2 cellular contexts compared by ENCODE assay signal in the genomic region with DNA sequence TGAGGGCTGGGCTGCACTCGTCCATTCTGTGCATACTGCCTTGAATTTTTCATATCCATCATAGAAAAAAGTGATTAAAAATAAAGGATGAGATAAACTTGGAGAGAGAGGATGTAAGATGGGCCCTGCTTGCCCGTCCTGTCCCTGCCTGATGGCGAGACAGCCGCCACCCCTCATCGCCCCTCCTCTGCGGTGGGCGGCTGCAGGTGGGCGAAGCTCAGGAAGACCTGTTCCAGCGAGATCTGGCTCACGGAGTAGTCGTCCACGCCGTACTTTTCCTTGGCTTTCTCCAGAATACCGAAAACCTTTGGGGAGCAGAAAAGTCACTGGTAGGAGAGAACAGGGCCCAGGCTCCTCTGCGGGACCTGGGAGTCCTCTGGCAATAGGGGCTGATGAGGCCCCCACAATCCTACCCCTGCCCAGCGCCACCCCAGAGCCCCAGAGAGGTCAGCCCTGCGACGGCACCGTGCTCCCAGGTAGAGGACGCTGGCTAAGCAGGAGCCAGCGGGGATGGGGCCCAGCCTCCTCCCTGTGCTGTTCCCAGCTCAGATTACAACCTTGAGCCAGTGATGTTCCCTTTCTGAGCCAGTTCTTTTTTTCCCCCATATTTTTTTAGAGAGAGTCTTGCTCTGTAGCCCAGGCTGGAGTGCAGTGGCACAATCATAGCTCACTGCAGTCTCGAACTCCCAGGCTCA.
TF ChIP-seq lines count a peak whose summit lies in the region.

No MANE protein-coding gene starts in this region.

TF ChIP-seq in HepG2, 621 proteins besides CTCF, POLR2A, EP300 and RAD21:
- TF ChIP-seq, protein P1, sequence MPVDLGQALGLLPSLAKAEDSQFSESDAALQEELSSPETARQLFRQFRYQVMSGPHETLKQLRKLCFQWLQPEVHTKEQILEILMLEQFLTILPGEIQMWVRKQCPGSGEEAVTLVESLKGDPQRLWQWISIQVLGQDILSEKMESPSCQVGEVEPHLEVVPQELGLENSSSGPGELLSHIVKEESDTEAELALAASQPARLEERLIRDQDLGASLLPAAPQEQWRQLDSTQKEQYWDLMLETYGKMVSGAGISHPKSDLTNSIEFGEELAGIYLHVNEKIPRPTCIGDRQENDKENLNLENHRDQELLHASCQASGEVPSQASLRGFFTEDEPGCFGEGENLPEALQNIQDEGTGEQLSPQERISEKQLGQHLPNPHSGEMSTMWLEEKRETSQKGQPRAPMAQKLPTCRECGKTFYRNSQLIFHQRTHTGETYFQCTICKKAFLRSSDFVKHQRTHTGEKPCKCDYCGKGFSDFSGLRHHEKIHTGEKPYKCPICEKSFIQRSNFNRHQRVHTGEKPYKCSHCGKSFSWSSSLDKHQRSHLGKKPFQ (CRISPR knock-in tag; IDR thresholded peaks at IDR 0.05; ENCODE audit: insufficient replicate concordance): no peak
- peak; percentile 76 for TF ChIP-seq ZNF263 (CRISPR knock-in tag; IDR thresholded peaks at IDR 0.05)

TF ChIP-seq in IMR-90, 13 proteins besides CTCF, POLR2A, EP300 and RAD21:
- TF ChIP-seq, protein P2, sequence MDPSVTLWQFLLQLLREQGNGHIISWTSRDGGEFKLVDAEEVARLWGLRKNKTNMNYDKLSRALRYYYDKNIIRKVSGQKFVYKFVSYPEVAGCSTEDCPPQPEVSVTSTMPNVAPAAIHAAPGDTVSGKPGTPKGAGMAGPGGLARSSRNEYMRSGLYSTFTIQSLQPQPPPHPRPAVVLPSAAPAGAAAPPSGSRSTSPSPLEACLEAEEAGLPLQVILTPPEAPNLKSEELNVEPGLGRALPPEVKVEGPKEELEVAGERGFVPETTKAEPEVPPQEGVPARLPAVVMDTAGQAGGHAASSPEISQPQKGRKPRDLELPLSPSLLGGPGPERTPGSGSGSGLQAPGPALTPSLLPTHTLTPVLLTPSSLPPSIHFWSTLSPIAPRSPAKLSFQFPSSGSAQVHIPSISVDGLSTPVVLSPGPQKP (IDR thresholded peaks at IDR 0.05; ENCODE audit: borderline replicate concordance, low read depth, low read length): no peak
- TF ChIP-seq, protein P3, sequence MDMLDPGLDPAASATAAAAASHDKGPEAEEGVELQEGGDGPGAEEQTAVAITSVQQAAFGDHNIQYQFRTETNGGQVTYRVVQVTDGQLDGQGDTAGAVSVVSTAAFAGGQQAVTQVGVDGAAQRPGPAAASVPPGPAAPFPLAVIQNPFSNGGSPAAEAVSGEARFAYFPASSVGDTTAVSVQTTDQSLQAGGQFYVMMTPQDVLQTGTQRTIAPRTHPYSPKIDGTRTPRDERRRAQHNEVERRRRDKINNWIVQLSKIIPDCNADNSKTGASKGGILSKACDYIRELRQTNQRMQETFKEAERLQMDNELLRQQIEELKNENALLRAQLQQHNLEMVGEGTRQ (IDR thresholded peaks at IDR 0.05; ENCODE audit: low read depth, low read length): no peak
- TF ChIP-seq MAFK (IDR thresholded peaks at IDR 0.05; ENCODE audit: low read depth, low read length): no peak
- no peak for TF ChIP-seq CEBPB (IDR thresholded peaks at IDR 0.05; ENCODE audit: low read depth, low read length)
- TF ChIP-seq SMC3 (IDR thresholded peaks at IDR 0.05; ENCODE audit: low read depth, low read length): no peak
- TF ChIP-seq BHLHE40 (IDR thresholded peaks at IDR 0.05; ENCODE audit: low read depth, low read length): no peak
- no peak for TF ChIP-seq NFE2L2 (IDR thresholded peaks at IDR 0.05; ENCODE audit: low read depth, low read length)
- no peak for TF ChIP-seq MAZ (IDR thresholded peaks at IDR 0.05; ENCODE audit: borderline replicate concordance, low read depth, low read length)
- TF ChIP-seq MXI1 (IDR thresholded peaks at IDR 0.05; ENCODE audit: borderline replicate concordance, low read depth, low read length): no peak
- no peak for TF ChIP-seq CHD1 (IDR thresholded peaks at IDR 0.05; ENCODE audit: low read depth, low read length)
- no peak for TF ChIP-seq FOS (IDR thresholded peaks at IDR 0.05; ENCODE audit: low read depth, low read length)
- TF ChIP-seq RCOR1 (IDR thresholded peaks at IDR 0.05; ENCODE audit: insufficient replicate concordance, low read length): no peak
- no peak for TF ChIP-seq RFX5 (IDR thresholded peaks at IDR 0.05; ENCODE audit: low read depth, low read length)
